27 cellular contexts compared by ENCODE assay signal in the genomic region with DNA sequence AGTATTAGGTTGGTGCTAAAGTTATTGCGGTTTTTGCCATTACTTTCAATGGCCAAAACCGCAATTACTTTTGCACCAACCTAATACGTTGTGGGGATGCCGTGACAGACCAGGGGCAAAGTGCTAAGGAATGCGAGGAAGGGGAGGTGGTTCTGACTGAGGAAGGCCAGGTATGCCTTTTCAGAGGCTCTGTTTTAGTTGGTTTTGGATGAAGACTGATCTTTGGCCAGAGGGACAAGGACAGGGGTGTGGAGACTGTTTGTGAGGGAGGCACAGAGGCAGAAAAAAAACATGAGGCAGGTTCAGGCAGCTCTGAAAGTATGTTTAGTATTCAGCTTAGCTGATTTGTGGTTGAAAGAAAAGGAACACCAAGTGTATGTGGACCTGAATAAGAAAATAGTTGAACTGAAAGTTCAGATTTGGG.
"Had no signal": no experiment of that assay in that cellular context is flagged by ENCODE, and none has a peak within 500 bp of the region (broad histone marks: within the 10 kb centered on the region; RNA-seq: fewer than 3 reads in every experiment).

No MANE protein-coding gene starts in this region.

- H3K27me3 ChIP-seq: left lung, neutrophil, right atrium auricular region, right lobe of liver, tibial nerve, uterus had no signal

- H3K4me1 ChIP-seq: left lung, lower lobe of right lung, parathyroid adenoma, right atrium auricular region, right lobe of liver, tibial nerve, uterus had no signal

- H3K9me3 Mint-ChIP-seq: stimulated activated naive CD8-positive, alpha-beta T cell treated with anti-CD3 and anti-CD28 coated beads, Interleukin-15, amount 100 ng/mL, for 72 hours; type B pancreatic cell had no signal

- H3K27ac ChIP-seq: left lung, lower lobe of right lung, neutrophil, parathyroid adenoma, right atrium auricular region, right lobe of liver, tibial nerve, uterus had no signal

- ATAC-seq: left colon; left lung; lower lobe of right lung; naive thymus-derived CD8-positive, alpha-beta T cell; right lobe of liver; stimulated activated memory B cell treated with anti-CD40 and anti-IgM and Interleukin-4, amounts not matched to agents 10 μg/mL and 1 μg/mL and 100 μg/mL, for 72 hours; stimulated activated naive CD8-positive, alpha-beta T cell treated with anti-CD3 and anti-CD28 coated beads, Interleukin-15, amount 100 ng/mL, for 72 hours had no signal

- H3K4me1 Mint-ChIP-seq: immature natural killer cell; naive thymus-derived CD8-positive, alpha-beta T cell; nephron; stimulated activated memory B cell treated with anti-CD40 and anti-IgM and Interleukin-4, amounts not matched to agents 10 μg/mL and 1 μg/mL and 100 μg/mL, for 72 hours; stimulated activated naive CD8-positive, alpha-beta T cell treated with anti-CD3 and anti-CD28 coated beads, Interleukin-15, amount 100 ng/mL, for 72 hours had no signal

- H2AFZ ChIP-seq: parathyroid adenoma had no signal

- H3K9ac ChIP-seq: parathyroid adenoma had no signal

- DNase-seq: immature natural killer cell; kidney; left colon; left lung; lower lobe of right lung; mammary epithelial cell; mesenchymal stem cell; naive thymus-derived CD8-positive, alpha-beta T cell; occipital lobe; stimulated activated CD4-positive, alpha-beta T cell treated with anti-CD3 and anti-CD28 coated beads, Interleukin-1b, Interleukin-23, amount 100 ng/mL, for 48 hours; stimulated activated CD4-positive, alpha-beta T cell treated with anti-CD3 and anti-CD28 coated beads, Interleukin-2, amount 100 ng/mL, for 48 hours; stimulated activated CD4-positive, alpha-beta T cell treated with anti-CD3 and anti-CD28 coated beads, Interleukin-4, amount 100 ng/mL, for 4 hours; stimulated activated CD8-positive, alpha-beta memory T cell treated with anti-CD3 and anti-CD28 coated beads, Interleukin-4, amount 100 ng/mL, for 48 hours; stimulated activated naive CD4-positive, alpha-beta T cell treated with Interleukin-2 at 50 U/mL for 16 hours; stimulated activated naive CD8-positive, alpha-beta T cell treated with anti-CD3 and anti-CD28 coated beads, Interleukin-15, amount 100 ng/mL, for 72 hours; substantia nigra; uterus had no signal

- H3K27me3 Mint-ChIP-seq: stimulated activated naive CD8-positive, alpha-beta T cell treated with anti-CD3 and anti-CD28 coated beads, Interleukin-15, amount 100 ng/mL, for 72 hours; type B pancreatic cell had no signal

- H3K4me3 Mint-ChIP-seq: immature natural killer cell; naive thymus-derived CD8-positive, alpha-beta T cell; nephron; neural crest cell; stimulated activated memory B cell treated with anti-CD40 and anti-IgM and Interleukin-4, amounts not matched to agents 10 μg/mL and 1 μg/mL and 100 μg/mL, for 72 hours; stimulated activated naive CD8-positive, alpha-beta T cell treated with anti-CD3 and anti-CD28 coated beads, Interleukin-15, amount 100 ng/mL, for 72 hours; type B pancreatic cell had no signal

- H3K4me2 ChIP-seq: smooth muscle cell had no signal

- H3K79me2 ChIP-seq: parathyroid adenoma had no signal

- H3K9me3 ChIP-seq: left lung, lower lobe of right lung, neutrophil, right atrium auricular region, right lobe of liver, uterus had no signal

- H3K4me3 ChIP-seq: left lung, lower lobe of right lung, right atrium auricular region, right lobe of liver, smooth muscle cell, tibial nerve, uterus had no signal

- H3K36me3 ChIP-seq: left lung, lower lobe of right lung, neutrophil, right atrium auricular region, right lobe of liver, tibial nerve, uterus had no signal

- H3K36me3 Mint-ChIP-seq: immature natural killer cell; naive thymus-derived CD8-positive, alpha-beta T cell; stimulated activated memory B cell treated with anti-CD40 and anti-IgM and Interleukin-4, amounts not matched to agents 10 μg/mL and 1 μg/mL and 100 μg/mL, for 72 hours; type B pancreatic cell had no signal

- H3K27ac Mint-ChIP-seq: immature natural killer cell; naive thymus-derived CD8-positive, alpha-beta T cell; nephron; stimulated activated memory B cell treated with anti-CD40 and anti-IgM and Interleukin-4, amounts not matched to agents 10 μg/mL and 1 μg/mL and 100 μg/mL, for 72 hours; type B pancreatic cell had no signal
